8 cellular contexts compared by ENCODE assay signal in genomic region chr11:925496-926301, GRCh38. TPM values are rescaled to one million over a fixed set of nuclear protein-coding genes. Genes with fewer than 3 reads are reported as not detected.
A peak's percentile ranks its signal among the peaks of the same experiment; 100 is the strongest.
DNase-seq lines count a peak whose midpoint lies in the region; ATAC-seq and TF ChIP-seq lines count a peak whose summit lies in the region.

Gene AP2A2, plus strand, starts transcription at chr11:925870. Its CDS starts 152 bp downstream, at chr11:926022.

- H3K27me3 ChIP-seq in WERI-Rb-1 (ENCODE audit: insufficient read depth, low read depth, severe bottlenecking): no peaks in the 10 kb centered on the region
- no peaks in the 10 kb centered on the region for H3K27me3 ChIP-seq in breast epithelium
- no peaks in the 10 kb centered on the region for H3K27me3 ChIP-seq in smooth muscle cell (ENCODE audit: low read depth)

- peaks cover 22% of the 10 kb centered on the region for H3K36me3 ChIP-seq in WERI-Rb-1
- no peaks in the 10 kb centered on the region for H3K36me3 ChIP-seq in breast epithelium
- no peaks in the 10 kb centered on the region for H3K36me3 ChIP-seq in smooth muscle cell (ENCODE audit: low read depth)

- TF ChIP-seq POLR2A in breast epithelium (IDR thresholded peaks at IDR 0.05): no peak

- H3K4me2 ChIP-seq in smooth muscle cell: peak within 1 kb of the TSS; percentile 84

- 8% methylated on average over 75 of the region's 124 CpGs for WGBS in smooth muscle cell (ENCODE audit: low lambda C conversion rate)

- ATAC-seq in HG02885 (IDR thresholded peaks at IDR 0.05; ENCODE audit: poor library complexity, unreplicated experiment): peak; percentile 75

- H3K79me2 ChIP-seq in smooth muscle cell (ENCODE audit: low read depth): peaks cover 45% of the 10 kb centered on the region

- H3K9ac ChIP-seq in smooth muscle cell (ENCODE audit: low read depth): peak within 1 kb of the TSS; percentile 90

- H3K27ac ChIP-seq in WERI-Rb-1 (peak within 1 kb of the TSS; percentile 90), breast epithelium (peak within 1 kb of the TSS; percentile 90 to 98), smooth muscle cell (ENCODE audit: low read depth) (peak within 1 kb of the TSS; percentile 75)

- intact Hi-C loops in breast epithelium (cut with DNase I; ENCODE audit: low total_unique reads): no loop called here

- peaks cover 42% of the 10 kb centered on the region for H4K20me1 ChIP-seq in smooth muscle cell (ENCODE audit: low read depth)

- peaks cover 4% of the 10 kb centered on the region for H3F3A ChIP-seq in smooth muscle cell (ENCODE audit: low read depth)

- H3K4me1 ChIP-seq in breast epithelium (peaks cover 0 to 3% of the 10 kb centered on the region in 2 donors), smooth muscle cell (ENCODE audit: low read depth) (peaks cover 5% of the 10 kb centered on the region)

- no peaks in the 10 kb centered on the region for H3K9me3 ChIP-seq in WERI-Rb-1 (ENCODE audit: severe bottlenecking)
- no peaks in the 10 kb centered on the region for H3K9me3 ChIP-seq in breast epithelium
- no peaks in the 10 kb centered on the region for H3K9me3 ChIP-seq in smooth muscle cell (replicated peaks; ENCODE audit: low read depth)

- TF ChIP-seq CTCF in WERI-Rb-1 (IDR thresholded peaks at IDR 0.05; ENCODE audit: low read depth, low read length) (peak; percentile 77), breast epithelium (IDR thresholded peaks at IDR 0.05) (peak; percentile 24 to 99 (median 50)), smooth muscle cell (IDR thresholded peaks at IDR 0.05; ENCODE audit: borderline replicate concordance, insufficient read depth, poor library complexity, severe bottlenecking) (peak; percentile 69)

- H2AFZ ChIP-seq in smooth muscle cell (ENCODE audit: low read depth): peak within 1 kb of the TSS; percentile 79

- peak; percentile 84 for DNase-seq in NCI-H2029 (lab: John Stamatoyannopoulos, UW)
- no peak for DNase-seq in NCI-H2029 treated with DMSO at 0.1 percent for 48 hours (lab: John Stamatoyannopoulos, UW)
- DNase-seq in NCI-H2107 (lab: John Stamatoyannopoulos, UW): peak; percentile 89
- peak; percentile 82 for DNase-seq in WERI-Rb-1
- DNase-seq in breast epithelium (ENCODE audit: low spot score in 2 of 2): peak; percentile 82 to 83
- DNase-seq in iPS-NIHi7 (ENCODE audit: extremely low spot score): peak; percentile 97
- DNase-seq in smooth muscle cell (lab: John Stamatoyannopoulos, UW; ENCODE audit: unreplicated experiment): peak; percentile 46

- H3K4me3 ChIP-seq in WERI-Rb-1 (ENCODE audit: low read depth, low read length) (peak within 1 kb of the TSS; percentile 54), breast epithelium (peak within 1 kb of the TSS; percentile 84 to 100 (median 87)), smooth muscle cell (peak within 1 kb of the TSS; percentile 97)

RNA-seq across cellular contexts. Expression of gene AP2A2, which starts in this region (rescaled TPM):
- total RNA-seq in breast epithelium: 100 to 1,000 TPM in 1 of 3 donors, 10 to 100 TPM in 2; 44.6 to 112 (median 54.7) TPM
- total RNA-seq in smooth muscle cell: 32.2 and 35.8 TPM in 2 replicates
- 25.1 and 31.8 TPM in 2 replicates for polyA plus RNA-seq in smooth muscle cell
